In genomic region chr2:44237221-44237620, GRCh38 we compare ENCODE assay signal across 9 cellular contexts.
DNase-seq lines count a peak whose midpoint lies in the region; ATAC-seq lines count a peak whose summit lies in the region.
"Had no signal": no experiment of that assay in that cellular context is flagged by ENCODE, and none has a peak within 500 bp of the region (broad histone marks: within the 10 kb centered on the region; RNA-seq: fewer than 3 reads in every experiment).

No MANE protein-coding gene starts in this region.

- H3K9me3 Mint-ChIP-seq in stimulated activated memory B cell treated with anti-CD40 and anti-IgM and Interleukin-4, amounts not matched to agents 10 μg/mL and 1 μg/mL and 100 μg/mL, for 72 hours, result no peaks in the 10 kb centered on the region
- H3K9me3 Mint-ChIP-seq: nephron had no signal

- H3K4me3 Mint-ChIP-seq in stimulated activated memory B cell treated with anti-CD40 and anti-IgM and Interleukin-4, amounts not matched to agents 10 μg/mL and 1 μg/mL and 100 μg/mL, for 72 hours, result no peak overlapping the region
- H3K4me3 Mint-ChIP-seq: nephron had no signal

- H3K4me1 Mint-ChIP-seq in stimulated activated memory B cell treated with anti-CD40 and anti-IgM and Interleukin-4, amounts not matched to agents 10 μg/mL and 1 μg/mL and 100 μg/mL, for 72 hours, result peaks cover 16% of the 10 kb centered on the region
- H3K4me1 Mint-ChIP-seq: nephron had no signal

- H3K27ac Mint-ChIP-seq in stimulated activated memory B cell treated with anti-CD40 and anti-IgM and Interleukin-4, amounts not matched to agents 10 μg/mL and 1 μg/mL and 100 μg/mL, for 72 hours, result peak overlapping the region; percentile 6
- H3K27ac Mint-ChIP-seq: nephron had no signal

- ATAC-seq in HG02938 (IDR thresholded peaks at IDR 0.05; ENCODE audit: unreplicated experiment) (peak; percentile 65), HG03565 (IDR thresholded peaks at IDR 0.05; ENCODE audit: unreplicated experiment) (no peak), GM21447 (IDR thresholded peaks at IDR 0.05; ENCODE audit: unreplicated experiment) (no peak)
- ATAC-seq in stimulated activated memory B cell treated with anti-CD40 and anti-IgM and Interleukin-4, amounts not matched to agents 10 μg/mL and 1 μg/mL and 100 μg/mL, for 72 hours, result peak; percentile 66

- DNase-seq in activated effector memory CD4-positive, alpha-beta T cell treated with anti-CD3 and anti-CD28 coated beads, Interleukin-2, amount 50 U/mL, for 16 hours, result peak; percentile 68
- DNase-seq in activated effector memory CD4-positive, alpha-beta T cell treated with Interleukin-2 at 50 U/mL for 16 hours, result no peak
- DNase-seq in activated CD4-positive, alpha-beta T cell treated with anti-CD3 and anti-CD28 coated beads, Interleukin-2, amount 50 U/mL, for 4 hours, result peak; percentile 1 to 5
- DNase-seq in NCI-H446 treated with DMSO at 0.1 percent for 48 hours (lab: John Stamatoyannopoulos, UW), result no peak

- no peaks in the 10 kb centered on the region for H3K27me3 Mint-ChIP-seq in stimulated activated memory B cell treated with anti-CD40 and anti-IgM and Interleukin-4, amounts not matched to agents 10 μg/mL and 1 μg/mL and 100 μg/mL, for 72 hours

- no peaks in the 10 kb centered on the region for H3K36me3 Mint-ChIP-seq in stimulated activated memory B cell treated with anti-CD40 and anti-IgM and Interleukin-4, amounts not matched to agents 10 μg/mL and 1 μg/mL and 100 μg/mL, for 72 hours

Comparison
In these comparisons a context has a peak if more than half of its experiments do, and no peak if none do; other contexts are left out.
1. DNase-seq: peak in activated effector memory CD4-positive, alpha-beta T cell treated with anti-CD3 and anti-CD28 coated beads, Interleukin-2, amount 50 U/mL, for 16 hours (single experiment) and activated CD4-positive, alpha-beta T cell treated with anti-CD3 and anti-CD28 coated beads, Interleukin-2, amount 50 U/mL, for 4 hours (2 of 2); none in activated effector memory CD4-positive, alpha-beta T cell treated with Interleukin-2 at 50 U/mL for 16 hours (single experiment) and NCI-H446 treated with DMSO at 0.1 percent for 48 hours (single experiment).
2. ATAC-seq: peak in HG02938 (single experiment) and stimulated activated memory B cell treated with anti-CD40 and anti-IgM and Interleukin-4, amounts not matched to agents 10 μg/mL and 1 μg/mL and 100 μg/mL, for 72 hours (single experiment); none in HG03565 (single experiment) and GM21447 (single experiment).